ENCODE assay signal across 29 cellular contexts in genomic region chr2:68637047-68637446, GRCh38. TPM values are rescaled to one million over a fixed set of nuclear protein-coding genes. Genes with fewer than 3 reads are reported as not detected.
DNase-seq lines count a peak whose midpoint lies in the region; ATAC-seq and TF ChIP-seq lines count a peak whose summit lies in the region.
"Had no signal": no experiment of that assay in that cellular context is flagged by ENCODE, and none has a peak within 500 bp of the region (broad histone marks: within the 10 kb centered on the region; RNA-seq: fewer than 3 reads in every experiment).

No MANE protein-coding gene starts in this region.

- CTCF ChIA-PET in A673 (lab: Charles Lee) = no interaction called here
- CTCF ChIA-PET in SK-N-SH (lab: Yijun Ruan, JAX) = no interaction called here

- DNase-seq in A673 (ENCODE audit: low spot score) (peak; percentile 96), NCI-H524 (lab: John Stamatoyannopoulos, UW) (peak; percentile 94 to 97), SK-N-SH (peak; percentile 67), nephron progenitor cell (no peak), DMS79 treated with DMSO at 0.1 percent for 48 hours (lab: John Stamatoyannopoulos, UW) (no peak), progenitor cell of endocrine pancreas (ENCODE audit: low spot score, unreplicated experiment) (no peak)
- DNase-seq: CD4-positive, alpha-beta T cell; COR-L47; DMS153; GM23248; H9; KBM-7; MV-4-11; NCI-H1105; NCI-H1436 treated with DMSO at 0.1 percent for 48 hours; NCI-H187 treated with DMSO at 0.1 percent for 48 hours; NCI-H2171 treated with DMSO at 0.1 percent for 48 hours; NCI-H345; NCI-H526; Peyer's patch; SIG-M5; T-cell had no signal

- no peaks in the 10 kb centered on the region for H3F3A ChIP-seq in SK-N-SH (replicated peaks; ENCODE audit: insufficient read depth)

- POLR2A ChIA-PET in A673 (lab: Charles Lee; ENCODE audit: low non-redundant PET) (no interaction called here), SK-N-SH (lab: Yijun Ruan, JAX) (no interaction called here)

- 9% methylated on average over 3 of the region's 3 CpGs for WGBS in SK-N-SH (ENCODE audit: low lambda C conversion rate)

- peak overlapping the region; percentile 30 for H3K27ac Mint-ChIP-seq in nephron progenitor cell
- no peak overlapping the region for H3K27ac Mint-ChIP-seq in progenitor cell of endocrine pancreas
- H3K27ac Mint-ChIP-seq: CD4-positive, alpha-beta T cell; H9; T-cell had no signal

- peaks cover 21% of the 10 kb centered on the region for H3K4me1 ChIP-seq in A673 (ENCODE audit: insufficient read depth, low read length, poor library complexity, severe bottlenecking)
- peaks cover 0 to 9% of the 10 kb centered on the region in 2 experiments; a peak in 2 of 4 replicates for H3K4me1 ChIP-seq in SK-N-SH (ENCODE audit: control insufficient read depth in 1 of 2, insufficient read depth in 2 of 2, low read depth in 1 of 2, low read length in 1 of 2)
- H3K4me1 ChIP-seq: BLaER1 treated with 17β-estradiol and CSF1 and Interleukin-3, amounts not matched to agents 10 nM and 100 nM; Peyer's patch had no signal

- TF ChIP-seq RAD21 in SK-N-SH (IDR thresholded peaks at IDR 0.05; ENCODE audit: low read length) = peak; percentile 5; the same call in 1 of the 2 replicates

- H3K27me3 Mint-ChIP-seq in nephron progenitor cell (ENCODE audit: low read depth, poor library complexity) = peaks cover 13% of the 10 kb centered on the region
- peaks cover 13% of the 10 kb centered on the region for H3K27me3 Mint-ChIP-seq in progenitor cell of endocrine pancreas

- H3K4me1 Mint-ChIP-seq in nephron progenitor cell (peaks cover 12% of the 10 kb centered on the region), progenitor cell of endocrine pancreas (ENCODE audit: low read depth) (no peaks in the 10 kb centered on the region)

- no TSS peak for BruUV-seq in A673 (replicated peaks; lab: Mats Ljungman, UMichigan)

- H4K20me1 ChIP-seq in SK-N-SH (ENCODE audit: insufficient read depth) = no peaks in the 10 kb centered on the region
- H4K20me1 ChIP-seq: BLaER1 treated with 17β-estradiol and CSF1 and Interleukin-3, amounts not matched to agents 10 nM and 100 nM had no signal

- H3K36me3 Mint-ChIP-seq in nephron progenitor cell (ENCODE audit: low read depth) (peaks cover 11% of the 10 kb centered on the region), progenitor cell of endocrine pancreas (ENCODE audit: insufficient read depth) (peaks cover under 1% of the 10 kb centered on the region)

- TF ChIP-seq EP300 in SK-N-SH (IDR thresholded peaks at IDR 0.05; ENCODE audit: borderline replicate concordance in 1 of 2, low read depth in 1 of 2, low read length in 1 of 2) = peak in 1 of 2 experiments; percentile 64; a peak in 1 of 4 replicates

- no peaks in the 10 kb centered on the region for H3K36me3 ChIP-seq in A673 (ENCODE audit: insufficient read depth, low read length, poor library complexity, severe bottlenecking)
- H3K36me3 ChIP-seq in SK-N-SH (replicated peaks in 1 of 2; ENCODE audit: control insufficient read depth in 1 of 2, insufficient read depth in 2 of 2, low read length in 1 of 2) = no peaks in the 10 kb centered on the region
- H3K36me3 ChIP-seq: BLaER1 treated with 17β-estradiol and CSF1 and Interleukin-3, amounts not matched to agents 10 nM and 100 nM; Peyer's patch had no signal

- no peak for ATAC-seq in GM19395 (IDR thresholded peaks at IDR 0.05; ENCODE audit: unreplicated experiment)
- ATAC-seq: T-cell had no signal

- H3K9me3 ChIP-seq in A673 (ENCODE audit: low read depth, low read length, poor library complexity, severe bottlenecking) = peaks cover 5% of the 10 kb centered on the region
- H3K9me3 ChIP-seq in SK-N-SH = no peaks in the 10 kb centered on the region
- H3K9me3 ChIP-seq: Peyer's patch had no signal

- no peak overlapping the region for H2AFZ ChIP-seq in SK-N-SH (ENCODE audit: low read depth)
- H2AFZ ChIP-seq: GM23248 had no signal

- H3K27me3 ChIP-seq in A673 (replicated peaks; ENCODE audit: insufficient read depth, low read depth, low read length, poor library complexity) (no peaks in the 10 kb centered on the region), SK-N-SH (ENCODE audit: insufficient read depth) (peaks cover 7% of the 10 kb centered on the region; the same call in 1 of the 2 replicates)
- H3K27me3 ChIP-seq: Peyer's patch had no signal

- intact Hi-C loops in A673 (cut with micrococcal nuclease; ENCODE audit: unreplicated experiment) = no loop called here

- H3K4me3 ChIP-seq in A673 (ENCODE audit: low read depth, low read length, poor library complexity, severe bottlenecking) (no peak overlapping the region), SK-N-SH (ENCODE audit: low read depth in 2 of 2, low read length in 1 of 2) (no peak overlapping the region)
- H3K4me3 ChIP-seq: BLaER1 treated with 17β-estradiol and CSF1 and Interleukin-3, amounts not matched to agents 10 nM and 100 nM; GM23248; Peyer's patch had no signal

- H3K9me3 Mint-ChIP-seq in nephron progenitor cell (peaks cover 17% of the 10 kb centered on the region), progenitor cell of endocrine pancreas (ENCODE audit: low read depth) (peaks cover 8% of the 10 kb centered on the region)

- H3K4me3 Mint-ChIP-seq in nephron progenitor cell = no peak overlapping the region
- no peak overlapping the region for H3K4me3 Mint-ChIP-seq in progenitor cell of endocrine pancreas (ENCODE audit: low read depth)
- H3K4me3 Mint-ChIP-seq: CD4-positive, alpha-beta T cell; H9; T-cell had no signal

- TF ChIP-seq CTCF in A673 (conservative IDR thresholded peaks at IDR 0.05; ENCODE audit: low read depth, low read length) = no peak
- no peak for TF ChIP-seq CTCF in SK-N-SH (IDR thresholded peaks at IDR 0.05)
- no peak for TF ChIP-seq CTCF in nephron progenitor cell (IDR thresholded peaks at IDR 0.05)
- TF ChIP-seq CTCF in progenitor cell of endocrine pancreas (IDR thresholded peaks at IDR 0.05; ENCODE audit: unreplicated experiment) = no peak

- H3K4me2 ChIP-seq in SK-N-SH = no peak overlapping the region
- H3K4me2 ChIP-seq: BLaER1 treated with 17β-estradiol and CSF1 and Interleukin-3, amounts not matched to agents 10 nM and 100 nM had no signal

- no peaks in the 10 kb centered on the region for H3K79me2 ChIP-seq in SK-N-SH (ENCODE audit: insufficient read depth)

- H3K27ac ChIP-seq in A673 (ENCODE audit: low read depth, low read length, poor library complexity, severe bottlenecking) = peak overlapping the region; percentile 78
- H3K27ac ChIP-seq in SK-N-SH (ENCODE audit: low read depth in 2 of 2, low read length in 1 of 2) = peak overlapping the region in 1 of 2 experiments; percentile 48; a peak in 1 of 4 replicates
- H3K27ac ChIP-seq: BLaER1 treated with 17β-estradiol and CSF1 and Interleukin-3, amounts not matched to agents 10 nM and 100 nM; GM23248; Peyer's patch had no signal

- no peaks in the 10 kb centered on the region for H3K9me2 ChIP-seq in SK-N-SH

- no peak overlapping the region for H3K9ac ChIP-seq in SK-N-SH
- H3K9ac ChIP-seq: BLaER1 treated with 17β-estradiol and CSF1 and Interleukin-3, amounts not matched to agents 10 nM and 100 nM; GM23248 had no signal

TF ChIP-seq in SK-N-SH, 30 proteins besides CTCF, POLR2A, EP300 and RAD21:
- TF ChIP-seq TCF12 (IDR thresholded peaks at IDR 0.05) (no peak), RCOR1 (IDR thresholded peaks at IDR 0.05; ENCODE audit: low read length) (0 out of 2 replicates have a peak, but pooled peaks have one; percentile 27), TAF1 (IDR thresholded peaks at IDR 0.05; ENCODE audit: borderline replicate concordance, low read depth, low read length) (no peak), USF1 (IDR thresholded peaks at IDR 0.05; ENCODE audit: borderline replicate concordance, low read depth) (no peak), GABPA (IDR thresholded peaks at IDR 0.05; ENCODE audit: low read depth) (no peak)

RNA-seq across cellular contexts. Expression of gene PROKR1, which starts 6.3 kb away (rescaled TPM):
- total RNA-seq in A673 (2021) = 15.7 and 19.6 TPM in 2 replicates
- not detected in 2 replicates for polyA plus RNA-seq in SK-N-SH (2012; rRNA removed)
- polyA plus RNA-seq in SK-N-SH (2012; cell fraction: cytosol; rRNA removed) = not detected in 2 replicates
- polyA plus RNA-seq in SK-N-SH (2012; cell fraction: nucleus; rRNA removed) = 0.05 and 0.06 TPM in 2 replicates
- total RNA-seq in progenitor cell of endocrine pancreas = 0.09 and 0.12 TPM in 2 replicates
- total RNA-seq: A172; CD4-positive, alpha-beta T cell; G401; LHCN-M2; MCF 10A; Peyer's patch; T-cell had no signal
- polyA plus RNA-seq: AG04450, GM23248 had no signal

Comparison
In these comparisons a context has a peak if more than half of its experiments do, and no peak if none do; other contexts are left out.
1. DNase-seq: peak in A673 (single experiment), NCI-H524 (2 of 2) and SK-N-SH (single experiment); none in nephron progenitor cell (single experiment), DMS79 treated with DMSO at 0.1 percent for 48 hours (single experiment) and progenitor cell of endocrine pancreas (single experiment).
2. RNA of gene PROKR1, which starts 6.3 kb away (total RNA-seq): 15.7 to 19.6 TPM in A673; 0.09 to 0.12 TPM in progenitor cell of endocrine pancreas; every median in the first group is over 10 times any median in the second.